Comparison of ENCODE assay signal across 1 cellular context in the genomic region with DNA sequence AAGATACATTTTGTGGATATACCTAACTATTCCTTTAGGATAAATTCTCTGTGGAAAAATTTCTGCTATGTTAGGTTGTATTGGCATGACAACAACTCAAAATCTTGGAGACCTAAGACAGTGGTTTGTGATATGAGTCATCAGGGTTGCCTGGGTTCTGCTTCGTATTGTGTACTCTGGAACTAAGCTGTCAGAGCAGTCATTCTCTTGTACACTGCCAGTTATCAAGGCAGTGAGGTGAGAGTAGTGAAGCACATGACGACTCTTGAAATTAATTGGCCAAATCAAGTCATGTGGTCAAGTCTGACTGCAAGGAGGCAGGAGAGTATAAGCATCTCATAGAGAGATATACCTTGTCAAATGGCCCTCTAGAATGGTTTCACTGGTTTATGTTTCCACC.
TF ChIP-seq lines count a peak whose summit lies in the region.

No MANE protein-coding gene starts in this region.

TF ChIP-seq in GM12878, 131 proteins besides CTCF, POLR2A, EP300 and RAD21 (continued from another document):
- TF ChIP-seq, protein P1, sequence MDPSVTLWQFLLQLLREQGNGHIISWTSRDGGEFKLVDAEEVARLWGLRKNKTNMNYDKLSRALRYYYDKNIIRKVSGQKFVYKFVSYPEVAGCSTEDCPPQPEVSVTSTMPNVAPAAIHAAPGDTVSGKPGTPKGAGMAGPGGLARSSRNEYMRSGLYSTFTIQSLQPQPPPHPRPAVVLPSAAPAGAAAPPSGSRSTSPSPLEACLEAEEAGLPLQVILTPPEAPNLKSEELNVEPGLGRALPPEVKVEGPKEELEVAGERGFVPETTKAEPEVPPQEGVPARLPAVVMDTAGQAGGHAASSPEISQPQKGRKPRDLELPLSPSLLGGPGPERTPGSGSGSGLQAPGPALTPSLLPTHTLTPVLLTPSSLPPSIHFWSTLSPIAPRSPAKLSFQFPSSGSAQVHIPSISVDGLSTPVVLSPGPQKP (IDR thresholded peaks at IDR 0.05; ENCODE audit: low read depth, low read length) = no peak
- TF ChIP-seq, protein P2, sequence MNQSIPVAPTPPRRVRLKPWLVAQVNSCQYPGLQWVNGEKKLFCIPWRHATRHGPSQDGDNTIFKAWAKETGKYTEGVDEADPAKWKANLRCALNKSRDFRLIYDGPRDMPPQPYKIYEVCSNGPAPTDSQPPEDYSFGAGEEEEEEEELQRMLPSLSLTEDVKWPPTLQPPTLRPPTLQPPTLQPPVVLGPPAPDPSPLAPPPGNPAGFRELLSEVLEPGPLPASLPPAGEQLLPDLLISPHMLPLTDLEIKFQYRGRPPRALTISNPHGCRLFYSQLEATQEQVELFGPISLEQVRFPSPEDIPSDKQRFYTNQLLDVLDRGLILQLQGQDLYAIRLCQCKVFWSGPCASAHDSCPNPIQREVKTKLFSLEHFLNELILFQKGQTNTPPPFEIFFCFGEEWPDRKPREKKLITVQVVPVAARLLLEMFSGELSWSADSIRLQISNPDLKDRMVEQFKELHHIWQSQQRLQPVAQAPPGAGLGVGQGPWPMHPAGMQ (IDR thresholded peaks at IDR 0.05; ENCODE audit: borderline replicate concordance) = no peak
- peak; percentile 43; the same call in 1 of the 2 replicates for TF ChIP-seq RAD51 (IDR thresholded peaks at IDR 0.05)
- no peak for TF ChIP-seq TCF3 (IDR thresholded peaks at IDR 0.05; ENCODE audit: borderline replicate concordance, insufficient read depth, low read depth, low read length)
- no peak for TF ChIP-seq PAX5 (IDR thresholded peaks at IDR 0.05; ENCODE audit: borderline replicate concordance, low read depth, low read length)
- TF ChIP-seq SP1 (IDR thresholded peaks at IDR 0.05; ENCODE audit: low read depth, low read length) = no peak
- TF ChIP-seq, protein P3, sequence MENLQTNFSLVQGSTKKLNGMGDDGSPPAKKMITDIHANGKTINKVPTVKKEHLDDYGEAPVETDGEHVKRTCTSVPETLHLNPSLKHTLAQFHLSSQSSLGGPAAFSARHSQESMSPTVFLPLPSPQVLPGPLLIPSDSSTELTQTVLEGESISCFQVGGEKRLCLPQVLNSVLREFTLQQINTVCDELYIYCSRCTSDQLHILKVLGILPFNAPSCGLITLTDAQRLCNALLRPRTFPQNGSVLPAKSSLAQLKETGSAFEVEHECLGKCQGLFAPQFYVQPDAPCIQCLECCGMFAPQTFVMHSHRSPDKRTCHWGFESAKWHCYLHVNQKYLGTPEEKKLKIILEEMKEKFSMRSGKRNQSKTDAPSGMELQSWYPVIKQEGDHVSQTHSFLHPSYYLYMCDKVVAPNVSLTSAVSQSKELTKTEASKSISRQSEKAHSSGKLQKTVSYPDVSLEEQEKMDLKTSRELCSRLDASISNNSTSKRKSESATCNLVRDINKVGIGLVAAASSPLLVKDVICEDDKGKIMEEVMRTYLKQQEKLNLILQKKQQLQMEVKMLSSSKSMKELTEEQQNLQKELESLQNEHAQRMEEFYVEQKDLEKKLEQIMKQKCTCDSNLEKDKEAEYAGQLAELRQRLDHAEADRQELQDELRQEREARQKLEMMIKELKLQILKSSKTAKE (IDR thresholded peaks at IDR 0.05; ENCODE audit: low read depth, poor library complexity, severe bottlenecking) = no peak
- TF ChIP-seq, protein P4, sequence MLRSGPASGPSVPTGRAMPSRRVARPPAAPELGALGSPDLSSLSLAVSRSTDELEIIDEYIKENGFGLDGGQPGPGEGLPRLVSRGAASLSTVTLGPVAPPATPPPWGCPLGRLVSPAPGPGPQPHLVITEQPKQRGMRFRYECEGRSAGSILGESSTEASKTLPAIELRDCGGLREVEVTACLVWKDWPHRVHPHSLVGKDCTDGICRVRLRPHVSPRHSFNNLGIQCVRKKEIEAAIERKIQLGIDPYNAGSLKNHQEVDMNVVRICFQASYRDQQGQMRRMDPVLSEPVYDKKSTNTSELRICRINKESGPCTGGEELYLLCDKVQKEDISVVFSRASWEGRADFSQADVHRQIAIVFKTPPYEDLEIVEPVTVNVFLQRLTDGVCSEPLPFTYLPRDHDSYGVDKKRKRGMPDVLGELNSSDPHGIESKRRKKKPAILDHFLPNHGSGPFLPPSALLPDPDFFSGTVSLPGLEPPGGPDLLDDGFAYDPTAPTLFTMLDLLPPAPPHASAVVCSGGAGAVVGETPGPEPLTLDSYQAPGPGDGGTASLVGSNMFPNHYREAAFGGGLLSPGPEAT (IDR thresholded peaks at IDR 0.05; ENCODE audit: low read depth) = no peak
- peak; percentile 9; the same call in 1 of the 2 replicates for TF ChIP-seq RUNX3 (IDR thresholded peaks at IDR 0.05; ENCODE audit: low read length)
- TF ChIP-seq EED (IDR thresholded peaks at IDR 0.05; ENCODE audit: low read depth) = no peak
- TF ChIP-seq, protein P5, sequence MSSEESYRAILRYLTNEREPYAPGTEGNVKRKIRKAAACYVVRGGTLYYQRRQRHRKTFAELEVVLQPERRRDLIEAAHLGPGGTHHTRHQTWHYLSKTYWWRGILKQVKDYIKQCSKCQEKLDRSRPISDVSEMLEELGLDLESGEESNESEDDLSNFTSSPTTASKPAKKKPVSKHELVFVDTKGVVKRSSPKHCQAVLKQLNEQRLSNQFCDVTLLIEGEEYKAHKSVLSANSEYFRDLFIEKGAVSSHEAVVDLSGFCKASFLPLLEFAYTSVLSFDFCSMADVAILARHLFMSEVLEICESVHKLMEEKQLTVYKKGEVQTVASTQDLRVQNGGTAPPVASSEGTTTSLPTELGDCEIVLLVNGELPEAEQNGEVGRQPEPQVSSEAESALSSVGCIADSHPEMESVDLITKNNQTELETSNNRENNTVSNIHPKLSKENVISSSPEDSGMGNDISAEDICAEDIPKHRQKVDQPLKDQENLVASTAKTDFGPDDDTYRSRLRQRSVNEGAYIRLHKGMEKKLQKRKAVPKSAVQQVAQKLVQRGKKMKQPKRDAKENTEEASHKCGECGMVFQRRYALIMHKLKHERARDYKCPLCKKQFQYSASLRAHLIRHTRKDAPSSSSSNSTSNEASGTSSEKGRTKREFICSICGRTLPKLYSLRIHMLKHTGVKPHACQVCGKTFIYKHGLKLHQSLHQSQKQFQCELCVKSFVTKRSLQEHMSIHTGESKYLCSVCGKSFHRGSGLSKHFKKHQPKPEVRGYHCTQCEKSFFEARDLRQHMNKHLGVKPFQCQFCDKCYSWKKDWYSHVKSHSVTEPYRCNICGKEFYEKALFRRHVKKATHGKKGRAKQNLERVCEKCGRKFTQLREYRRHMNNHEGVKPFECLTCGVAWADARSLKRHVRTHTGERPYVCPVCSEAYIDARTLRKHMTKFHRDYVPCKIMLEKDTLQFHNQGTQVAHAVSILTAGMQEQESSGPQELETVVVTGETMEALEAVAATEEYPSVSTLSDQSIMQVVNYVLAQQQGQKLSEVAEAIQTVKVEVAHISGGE (CRISPR knock-in tag; IDR thresholded peaks at IDR 0.05) = no peak
- no peak for TF ChIP-seq SPI1 (IDR thresholded peaks at IDR 0.05; ENCODE audit: borderline replicate concordance, insufficient read depth, low read depth, low read length)
- no peak for TF ChIP-seq STAT3 (IDR thresholded peaks at IDR 0.05; ENCODE audit: low read depth, low read length)
- TF ChIP-seq ETV6 (conservative IDR thresholded peaks at IDR 0.05 in 1 of 2, IDR thresholded peaks at IDR 0.05 in 1 of 2; ENCODE audit: borderline replicate concordance in 1 of 2, low read depth in 1 of 2) = no peak
- TF ChIP-seq SMAD1 (IDR thresholded peaks at IDR 0.05; ENCODE audit: low read depth, partially characterized antibody) = no peak
- TF ChIP-seq CEBPB (IDR thresholded peaks at IDR 0.05; ENCODE audit: borderline replicate concordance in 1 of 2, low read depth in 2 of 2, low read length in 2 of 2) = no peak
- no peak for TF ChIP-seq POLR2AphosphoS2 (IDR thresholded peaks at IDR 0.05; ENCODE audit: low read depth, low read length)
- TF ChIP-seq TAF1 (IDR thresholded peaks at IDR 0.05; ENCODE audit: borderline replicate concordance, low read depth, low read length) = no peak
- no peak for TF ChIP-seq DPF2 (IDR thresholded peaks at IDR 0.05)
- 0 out of 2 replicates have a peak, but pooled peaks have one; percentile 15 for TF ChIP-seq JUNB (IDR thresholded peaks at IDR 0.05)
TF ChIP-seq in GM12878: peak in this region for 4.
